ENCODE assay signal across 21 cellular contexts in the genomic region with DNA sequence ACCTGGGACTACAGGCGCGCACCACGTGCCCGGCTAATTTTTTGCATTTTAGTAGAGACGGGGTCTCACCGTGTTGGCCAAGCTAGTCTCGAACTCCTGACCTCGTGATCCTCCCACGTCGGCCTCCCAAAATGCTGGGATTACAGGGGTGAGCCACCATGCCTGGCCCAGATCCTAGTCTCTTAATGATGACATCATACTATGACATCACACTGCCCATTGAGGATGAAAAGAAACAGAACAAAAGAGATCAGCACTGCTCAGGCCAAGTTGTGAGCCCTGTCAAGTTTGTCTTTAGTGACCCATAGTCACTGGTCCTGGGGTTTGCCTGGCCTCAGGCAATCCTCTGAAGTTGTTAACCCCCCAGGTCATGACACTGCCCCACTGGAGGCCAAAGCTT. TPM values are rescaled to one million over a fixed set of nuclear protein-coding genes. Genes with fewer than 3 reads are reported as not detected.
DNase-seq lines count a peak whose midpoint lies in the region; ATAC-seq, FAIRE-seq and TF ChIP-seq lines count a peak whose summit lies in the region.
"Had no signal": no experiment of that assay in that cellular context is flagged by ENCODE, and none has a peak within 500 bp of the region (broad histone marks: within the 10 kb centered on the region; RNA-seq: fewer than 3 reads in every experiment).

No MANE protein-coding gene starts in this region.

- intact Hi-C loops in MCF 10A (cut with micrococcal nuclease) (no loop called here), breast epithelium (cut with DNase I; ENCODE audit: low total_unique reads) (no loop called here), K562 (cut with micrococcal nuclease) (no loop called here), left ventricle myocardium superior (cut with micrococcal nuclease) (no loop called here)

- H3K9me3 Mint-ChIP-seq in MCF 10A (ENCODE audit: unreplicated experiment): no peaks in the 10 kb centered on the region
- H3K9me3 Mint-ChIP-seq: CD14-positive monocyte; CD8-positive, alpha-beta T cell; IgD-negative memory B cell had no signal

- no peaks in the 10 kb centered on the region for H3K79me2 ChIP-seq in K562 (ENCODE audit: control insufficient read depth, insufficient read depth, low read length)

- WGBS in K562 (ENCODE audit: insufficient coverage, low coverage, missing lambda C conversion rate): 21% methylated on average over 10 of the region's 10 CpGs

- no peaks in the 10 kb centered on the region for H3K4me1 ChIP-seq in breast epithelium
- H3K4me1 ChIP-seq in K562 (replicated peaks in 1 of 2; ENCODE audit: control insufficient read depth in 2 of 2, insufficient read depth in 2 of 2, low read length in 2 of 2): no peaks in the 10 kb centered on the region; a peak in 1 of 5 replicates

- no peak for FAIRE-seq in K562 (lab: Jason Lieb, UNC)
- FAIRE-seq in GM12891 (lab: Jason Lieb, UNC): no peak
- FAIRE-seq: D721Med, G401.6, H54 had no signal

- ATAC-seq in K562 (no peak; the same call in 2 of the 3 replicates), left ventricle myocardium superior (no peak)
- ATAC-seq: CD8-positive, alpha-beta T cell; HCT116 had no signal

- POLR2A ChIA-PET in MCF 10A (lab: Yijun Ruan, JAX): interaction anchor here (0.7 to 2.4 kb wide), 7 partner anchors 9 to 113 kb away, joined by 3 to 11 read pairs (median 6); no protein-coding TSS in a partner anchor
- POLR2A ChIA-PET in K562 (lab: Yijun Ruan, JAX): interaction anchor here (1.2 kb wide), 1 partner anchor 18 kb away, joined by 3 read pairs; no protein-coding TSS in a partner anchor

- no peak overlapping the region for H3K4me2 ChIP-seq in K562 (ENCODE audit: insufficient read depth, low read length)

- no peak for DNase-seq in MCF 10A (ENCODE audit: unreplicated experiment)
- DNase-seq in breast epithelium (ENCODE audit: low spot score in 2 of 2): no peak
- DNase-seq in K562 (ENCODE audit: extremely low read depth in 1 of 4, low spot score in 3 of 4): peak in 1 of 4 experiments; percentile 8
- DNase-seq in epithelial cell of prostate (ENCODE audit: low read depth, low spot score): no peak
- DNase-seq in NCI-H146 treated with DMSO at 0.1 percent for 48 hours (lab: John Stamatoyannopoulos, UW; ENCODE audit: unreplicated experiment): no peak
- DNase-seq in left ventricle myocardium superior: no peak
- no peak for DNase-seq in GM12891 (ENCODE audit: insufficient read length, low spot score)
- DNase-seq: CD8-positive, alpha-beta T cell; COR-L47; DMS153; DMS79 treated with DMSO at 0.1 percent for 48 hours; EL had no signal

- BruUV-seq in MCF 10A (replicated peaks; lab: Mats Ljungman, UMichigan): no TSS peak
- BruUV-seq in K562 (replicated peaks; lab: Mats Ljungman, UMichigan): no TSS peak

- no peaks in the 10 kb centered on the region for H3K9me1 ChIP-seq in K562 (ENCODE audit: control insufficient read depth, insufficient read depth, low read length)

- CTCF ChIA-PET in MCF 10A (lab: Yijun Ruan, JAX): interaction anchor here (0.8 to 2.6 kb wide), 6 partner anchors 10 to 651 kb away, joined by 3 to 9 read pairs (median 6); no protein-coding TSS in a partner anchor
- CTCF ChIA-PET in K562 (lab: Yijun Ruan, JAX; ENCODE audit: low intra/inter-chr PET ratio): no interaction called here

- H4K20me1 ChIP-seq in K562 (replicated peaks; ENCODE audit: control insufficient read depth, insufficient read depth, low read length): no peaks in the 10 kb centered on the region

- H3K36me3 Mint-ChIP-seq in MCF 10A (ENCODE audit: insufficient read depth, unreplicated experiment): no peaks in the 10 kb centered on the region
- H3K36me3 Mint-ChIP-seq: CD14-positive monocyte; CD8-positive, alpha-beta T cell; IgD-negative memory B cell had no signal

- TF ChIP-seq EP300 in K562 (IDR thresholded peaks at IDR 0.05; ENCODE audit: low read length): no peak

- H3K36me3 ChIP-seq in breast epithelium: no peaks in the 10 kb centered on the region
- H3K36me3 ChIP-seq in K562 (ENCODE audit: control insufficient read depth, insufficient read depth, low read length): no peaks in the 10 kb centered on the region

- H3K9ac ChIP-seq in K562 (ENCODE audit: insufficient read depth in 1 of 2, low read depth in 2 of 2, low read length in 2 of 2): no peak overlapping the region

- H3K27me3 ChIP-seq in breast epithelium (no peaks in the 10 kb centered on the region), K562 (ENCODE audit: control insufficient read depth in 2 of 2, insufficient read depth in 2 of 2, low read length in 2 of 2) (peaks cover 3 to 22% of the 10 kb centered on the region in 2 experiments; a peak in 2 of 5 replicates)

- TF ChIP-seq CTCF in MCF 10A (IDR thresholded peaks at IDR 0.05; ENCODE audit: unreplicated experiment) (no peak), breast epithelium (IDR thresholded peaks at IDR 0.05) (no peak), K562 (IDR thresholded peaks at IDR 0.05 in 2 of 3, conservative IDR thresholded peaks at IDR 0.05 in 1 of 3; ENCODE audit: insufficient read depth in 2 of 3, low read depth in 1 of 3, low read length in 3 of 3) (no peak)

- H3K4me3 ChIP-seq in breast epithelium: no peak overlapping the region
- no peak overlapping the region for H3K4me3 ChIP-seq in K562

- peak overlapping the region; percentile 29 for H3K27ac Mint-ChIP-seq in MCF 10A (ENCODE audit: low read depth, unreplicated experiment)
- H3K27ac Mint-ChIP-seq: CD14-positive monocyte; CD8-positive, alpha-beta T cell; IgD-negative memory B cell had no signal

- in situ Hi-C loops in K562 (cut with MboI): no loop called here

- H3K27me3 Mint-ChIP-seq in MCF 10A (ENCODE audit: insufficient read depth, unreplicated experiment): no peaks in the 10 kb centered on the region

- H3K4me1 Mint-ChIP-seq in MCF 10A (ENCODE audit: insufficient read depth, unreplicated experiment): peaks cover 21% of the 10 kb centered on the region
- H3K4me1 Mint-ChIP-seq: CD14-positive monocyte, IgD-negative memory B cell had no signal

- H2AFZ ChIP-seq in K562 (ENCODE audit: low read depth, low read length): 0 out of 2 replicates have a peak overlapping the region, but pooled peaks have one; percentile 44

- H3K27ac ChIP-seq in breast epithelium (no peak overlapping the region), K562 (ENCODE audit: extremely low read depth, low read depth, low read length) (no peak overlapping the region), epithelial cell of prostate (peak overlapping the region; percentile 33)
- H3K27ac ChIP-seq: 22Rv1 had no signal

- H3K4me3 Mint-ChIP-seq in MCF 10A (ENCODE audit: unreplicated experiment): no peak overlapping the region
- H3K4me3 Mint-ChIP-seq: CD14-positive monocyte; CD8-positive, alpha-beta T cell; IgD-negative memory B cell had no signal

- TF ChIP-seq POLR2A in breast epithelium (IDR thresholded peaks at IDR 0.05) (no peak), K562 (conservative IDR thresholded peaks at IDR 0.05) (no peak), GM12891 (IDR thresholded peaks at IDR 0.05; ENCODE audit: low read depth, low read length) (no peak)

- TF ChIP-seq RAD21 in K562 (CRISPR knock-in tag; conservative IDR thresholded peaks at IDR 0.05 in 1 of 2, IDR thresholded peaks at IDR 0.05 in 1 of 2): no peak

- H3K9me3 ChIP-seq in breast epithelium (no peaks in the 10 kb centered on the region), K562 (replicated peaks; ENCODE audit: control insufficient read depth, insufficient read depth, low read depth, low read length) (no peaks in the 10 kb centered on the region)

TF ChIP-seq in K562, 482 proteins besides CTCF, POLR2A, EP300 and RAD21 (continues in another document):
- no peak for TF ChIP-seq PML (IDR thresholded peaks at IDR 0.05; ENCODE audit: low read length)

TF ChIP-seq in GM12891, 5 proteins besides CTCF, POLR2A, EP300 and RAD21:
- TF ChIP-seq POLR2AphosphoS5 (IDR thresholded peaks at IDR 0.05; ENCODE audit: low read depth, low read length) (no peak), SPI1 (IDR thresholded peaks at IDR 0.05; ENCODE audit: low read depth, low read length) (no peak), PAX5 (IDR thresholded peaks at IDR 0.05; ENCODE audit: insufficient read depth, low read length, severe bottlenecking) (no peak), POU2F2 (IDR thresholded peaks at IDR 0.05; ENCODE audit: low read depth, low read length) (no peak), TAF1 (IDR thresholded peaks at IDR 0.05; ENCODE audit: low read depth, low read length) (no peak)

RNA-seq across cellular contexts. Expression of a gene that starts 21.3 kb away (rescaled TPM):
- total RNA-seq in MCF 10A (2022): 0.14 TPM in 1 of 2 replicates, not detected in the other
- total RNA-seq in breast epithelium: 1 to 10 TPM in 1 of 3 donors, under 1 TPM in 2; 0.33 to 2.9 (median 0.88) TPM
- not detected in 2 replicates for total RNA-seq in K562 (2011; cell fraction: chromatin; rRNA removed; ENCODE audit: low replicate concordance)
- not detected in 2 replicates for total RNA-seq in K562 (2011; cell fraction: nucleolus; rRNA removed)
- not detected in 2 replicates for total RNA-seq in K562 (2011; cell fraction: nucleoplasm; rRNA removed)
- total RNA-seq in K562 (2014; rRNA removed): not detected in 2 replicates
- total RNA-seq in K562 (2014; rRNA removed; fragmentation: Illumina TruSeq; extraction: Trizol): not detected in 2 replicates
- total RNA-seq in K562 (2015; rRNA removed; fragmentation: Illumina TruSeq; extraction: Trizol): not detected in 2 replicates
- total RNA-seq in K562 (2021): not detected in 2 replicates
- polyA plus RNA-seq in K562 (2011; rRNA removed): not detected in 2 replicates
- polyA plus RNA-seq in K562 (2011; cell fraction: cytosol; rRNA removed): not detected in 2 replicates
- polyA plus RNA-seq in K562 (2011; cell fraction: nucleus; rRNA removed): not detected in 2 replicates
- polyA plus RNA-seq in K562 (2012): 0.18 TPM in 1 of 2 replicates, not detected in the other
- polyA plus RNA-seq in K562 (2014; fragmentation: Illumina TruSeq; extraction: Trizol): not detected in 2 replicates
- polyA plus RNA-seq in K562 (2014; fragmentation: Nextera tagmentation; extraction: Ambion mirVana): not detected
- polyA plus RNA-seq in K562 (2014; rRNA removed): not detected in 2 replicates
- polyA minus RNA-seq in K562 (2011; rRNA and poly(A)+ RNA removed): not detected in 2 replicates
- not detected in 2 replicates for polyA minus RNA-seq in K562 (2011; cell fraction: cytosol; rRNA and poly(A)+ RNA removed)
- polyA minus RNA-seq in K562 (2011; cell fraction: nucleus; rRNA and poly(A)+ RNA removed): not detected in 2 replicates
- total RNA-seq in left ventricle myocardium superior: 1.4 TPM
- polyA plus RNA-seq in GM12891 (2012; ENCODE audit: low read depth, missing spikeins): not detected
- total RNA-seq: A673; CD8-positive, alpha-beta T cell; HT-29 had no signal
- polyA plus RNA-seq: CD14-positive monocyte, IgD-negative memory B cell had no signal
